Comparison of ENCODE assay signal across 8 cellular contexts in genomic region chr10:73774637-73775036, GRCh38. TPM values are rescaled to one million over a fixed set of nuclear protein-coding genes. Genes with fewer than 3 reads are reported as not detected.
DNase-seq lines count a peak whose midpoint lies in the region; ATAC-seq and TF ChIP-seq lines count a peak whose summit lies in the region.

No MANE protein-coding gene starts in this region.

- no peaks in the 10 kb centered on the region for H3K9me3 ChIP-seq in BLaER1 treated with 17β-estradiol and CSF1 and Interleukin-3, amounts not matched to agents 10 nM and 100 nM (replicated peaks in 1 of 11)

- peak overlapping the region; percentile 90 to 100 (median 98) for H3K4me2 ChIP-seq in BLaER1 treated with 17β-estradiol and CSF1 and Interleukin-3, amounts not matched to agents 10 nM and 100 nM

- peak overlapping the region; percentile 77 to 94 (median 86) for H3K9ac ChIP-seq in BLaER1 treated with 17β-estradiol and CSF1 and Interleukin-3, amounts not matched to agents 10 nM and 100 nM

- no peak for TF ChIP-seq CTCF in HFF-Myc (IDR thresholded peaks at IDR 0.05; ENCODE audit: low read depth, low read length, missing control alignments)

- H3K9me3 Mint-ChIP-seq in activated T-helper 2 cell treated with anti-CD3 and anti-CD28 coated beads, Interferon-gamma antibody, Interleukin-2, Interleukin-4, amounts not matched to agents 10 μg/mL and 5 μg/mL and 100 μg/mL, durations not matched to agents 14 hours and 24 hours and 36 hours, result no peaks in the 10 kb centered on the region

- H3K4me1 Mint-ChIP-seq in activated T-helper 2 cell treated with anti-CD3 and anti-CD28 coated beads, Interferon-gamma antibody, Interleukin-2, Interleukin-4, amounts not matched to agents 10 μg/mL and 5 μg/mL and 100 μg/mL, durations not matched to agents 14 hours and 24 hours and 36 hours (ENCODE audit: low read depth), result peaks cover 45% of the 10 kb centered on the region

- no peak overlapping the region for H3K27ac Mint-ChIP-seq in activated T-helper 2 cell treated with anti-CD3 and anti-CD28 coated beads, Interferon-gamma antibody, Interleukin-2, Interleukin-4, amounts not matched to agents 10 μg/mL and 5 μg/mL and 100 μg/mL, durations not matched to agents 14 hours and 24 hours and 36 hours

- no peaks in the 10 kb centered on the region for H3K27me3 ChIP-seq in BLaER1 treated with 17β-estradiol and CSF1 and Interleukin-3, amounts not matched to agents 10 nM and 100 nM

- no peak overlapping the region for H3K27ac ChIP-seq in BLaER1 treated with 17β-estradiol and CSF1 and Interleukin-3, amounts not matched to agents 10 nM and 100 nM

- H3K4me1 ChIP-seq in BLaER1 treated with 17β-estradiol and CSF1 and Interleukin-3, amounts not matched to agents 10 nM and 100 nM, result peaks cover 52 to 80% (median 73%) of the 10 kb centered on the region in 10 experiments

- H3K27me3 Mint-ChIP-seq in activated T-helper 2 cell treated with anti-CD3 and anti-CD28 coated beads, Interferon-gamma antibody, Interleukin-2, Interleukin-4, amounts not matched to agents 10 μg/mL and 5 μg/mL and 100 μg/mL, durations not matched to agents 14 hours and 24 hours and 36 hours (ENCODE audit: low read depth), result no peaks in the 10 kb centered on the region

- H4K20me1 ChIP-seq in BLaER1 treated with 17β-estradiol and CSF1 and Interleukin-3, amounts not matched to agents 10 nM and 100 nM, result peaks cover 23 to 69% (median 35%) of the 10 kb centered on the region in 11 experiments; a peak in 21 of 22 replicates

- H3K4me3 ChIP-seq in BLaER1 treated with 17β-estradiol and CSF1 and Interleukin-3, amounts not matched to agents 10 nM and 100 nM, result peak overlapping the region; percentile 73 to 94 (median 84)
- H3K4me3 ChIP-seq in HFF-Myc (replicated peaks; ENCODE audit: low read depth, low read length), result peak overlapping the region; percentile 65

- no peak for ATAC-seq in left ventricle myocardium superior

- peak overlapping the region; percentile 96 for H3K4me3 Mint-ChIP-seq in activated T-helper 2 cell treated with anti-CD3 and anti-CD28 coated beads, Interferon-gamma antibody, Interleukin-2, Interleukin-4, amounts not matched to agents 10 μg/mL and 5 μg/mL and 100 μg/mL, durations not matched to agents 14 hours and 24 hours and 36 hours (ENCODE audit: low read depth)

- intact Hi-C loops in activated T-helper 2 cell treated with anti-CD3 and anti-CD28 coated beads, Interferon-gamma antibody, Interleukin-2, Interleukin-4, amounts not matched to agents 10 μg/mL and 5 μg/mL and 100 μg/mL, durations not matched to agents 14 hours and 24 hours and 36 hours (cut with micrococcal nuclease), result loop anchor here (5.0 to 10.0 kb wide), 3 partner anchors 38 to 280 kb away; partner anchors contain the start of genes NDST2, PPP3CB and VCL
- intact Hi-C loops in left ventricle myocardium superior (cut with micrococcal nuclease), result no loop called here

- no peak for DNase-seq in HFF-Myc (ENCODE audit: extremely low read depth, low read depth)
- no peak for DNase-seq in activated T-helper 2 cell treated with anti-CD3 and anti-CD28 coated beads, Interferon-gamma antibody, Interleukin-2, Interleukin-4, amounts not matched to agents 10 μg/mL and 5 μg/mL and 100 μg/mL, durations not matched to agents 14 hours and 24 hours and 36 hours (ENCODE audit: low spot score)
- DNase-seq in lung microvascular endothelial cell (ENCODE audit: low read depth in 2 of 2), result peak; percentile 53 to 59
- no peak for DNase-seq in NCI-H345 (lab: John Stamatoyannopoulos, UW)
- DNase-seq in A172 (ENCODE audit: low spot score), result no peak
- DNase-seq in globus pallidus (ENCODE audit: low spot score), result no peak
- DNase-seq in left ventricle myocardium superior, result no peak

- peaks cover 80% of the 10 kb centered on the region for H3K36me3 Mint-ChIP-seq in activated T-helper 2 cell treated with anti-CD3 and anti-CD28 coated beads, Interferon-gamma antibody, Interleukin-2, Interleukin-4, amounts not matched to agents 10 μg/mL and 5 μg/mL and 100 μg/mL, durations not matched to agents 14 hours and 24 hours and 36 hours (ENCODE audit: low read depth)

- peaks cover 58 to 83% (median 66%) of the 10 kb centered on the region in 11 experiments for H3K36me3 ChIP-seq in BLaER1 treated with 17β-estradiol and CSF1 and Interleukin-3, amounts not matched to agents 10 nM and 100 nM

RNA-seq across cellular contexts. Expression of gene CHCHD1, which starts 7.2 kb away (rescaled TPM):
- total RNA-seq in activated T-helper 2 cell treated with anti-CD3 and anti-CD28 coated beads, Interferon-gamma antibody, Interleukin-2, Interleukin-4, amounts not matched to agents 10 μg/mL and 5 μg/mL and 100 μg/mL, durations not matched to agents 14 hours and 24 hours and 36 hours, result 33.0 and 35.2 TPM in 2 replicates
- total RNA-seq in lung microvascular endothelial cell (21.6 and 28.6 TPM in 2 replicates), left ventricle myocardium superior (29.2 TPM)
- 77.6 and 90.0 TPM in 2 replicates for total RNA-seq in A172 (2014; rRNA removed; shearing (Covaris generic))

RNA-seq across cellular contexts. Expression of gene ZSWIM8, which starts 10.8 kb away (rescaled TPM):
- 50.0 and 55.3 TPM in 2 replicates for total RNA-seq in activated T-helper 2 cell treated with anti-CD3 and anti-CD28 coated beads, Interferon-gamma antibody, Interleukin-2, Interleukin-4, amounts not matched to agents 10 μg/mL and 5 μg/mL and 100 μg/mL, durations not matched to agents 14 hours and 24 hours and 36 hours
- total RNA-seq in lung microvascular endothelial cell (31.4 and 55.8 TPM in 2 replicates), left ventricle myocardium superior (53.9 TPM)
- total RNA-seq in A172 (2014; rRNA removed; shearing (Covaris generic)), result 32.3 and 47.9 TPM in 2 replicates

RNA-seq across cellular contexts. Expression of gene SEC24C, which starts 30.5 kb away (rescaled TPM):
- total RNA-seq in activated T-helper 2 cell treated with anti-CD3 and anti-CD28 coated beads, Interferon-gamma antibody, Interleukin-2, Interleukin-4, amounts not matched to agents 10 μg/mL and 5 μg/mL and 100 μg/mL, durations not matched to agents 14 hours and 24 hours and 36 hours, result 119 TPM in 2 replicates
- total RNA-seq in lung microvascular endothelial cell, result 46.9 and 52.8 TPM in 2 replicates
- total RNA-seq in A172 (2014; rRNA removed; shearing (Covaris generic)), result 79.0 and 83.2 TPM in 2 replicates
- 50.5 TPM for total RNA-seq in left ventricle myocardium superior

RNA-seq across cellular contexts. Expression of gene NDST2, which starts 36.8 kb away (rescaled TPM):
- 46.5 and 46.9 TPM in 2 replicates for total RNA-seq in activated T-helper 2 cell treated with anti-CD3 and anti-CD28 coated beads, Interferon-gamma antibody, Interleukin-2, Interleukin-4, amounts not matched to agents 10 μg/mL and 5 μg/mL and 100 μg/mL, durations not matched to agents 14 hours and 24 hours and 36 hours
- total RNA-seq in lung microvascular endothelial cell (5.4 and 6.5 TPM in 2 replicates), left ventricle myocardium superior (11.7 TPM)
- 12.2 and 13.5 TPM in 2 replicates for total RNA-seq in A172 (2014; rRNA removed; shearing (Covaris generic))

Comparison
In these comparisons a context has a peak if more than half of its experiments do, and no peak if none do; other contexts are left out.
1. DNase-seq: peak in lung microvascular endothelial cell (2 of 2); none in HFF-Myc (single experiment), activated T-helper 2 cell treated with anti-CD3 and anti-CD28 coated beads, Interferon-gamma antibody, Interleukin-2, Interleukin-4, amounts not matched to agents 10 μg/mL and 5 μg/mL and 100 μg/mL, durations not matched to agents 14 hours and 24 hours and 36 hours (single experiment), NCI-H345 (single experiment), A172 (single experiment), globus pallidus (single experiment) and left ventricle myocardium superior (single experiment).